8 cellular contexts compared by ENCODE assay signal in genomic region chr14:80850197-80850814, GRCh38.
DNase-seq lines count a peak whose midpoint lies in the region; ATAC-seq and TF ChIP-seq lines count a peak whose summit lies in the region.

No MANE protein-coding gene starts in this region.

- H3K4me1 Mint-ChIP-seq in activated naive CD4-positive, alpha-beta T cell treated with anti-CD3 and anti-CD28 coated beads, Interleukin-2, amount 10 ng/mL, durations not matched to agents 7 days and 5 days, result no peaks in the 10 kb centered on the region

- POLR2A ChIA-PET in GM10248 (lab: Yijun Ruan, JAX), result no interaction called here

- H3K9me3 Mint-ChIP-seq in activated naive CD4-positive, alpha-beta T cell treated with anti-CD3 and anti-CD28 coated beads, Interleukin-2, amount 10 ng/mL, durations not matched to agents 7 days and 5 days, result no peaks in the 10 kb centered on the region

- no peak overlapping the region for H3K27ac ChIP-seq in 22Rv1

- no peak overlapping the region for H3K27ac Mint-ChIP-seq in activated naive CD4-positive, alpha-beta T cell treated with anti-CD3 and anti-CD28 coated beads, Interleukin-2, amount 10 ng/mL, durations not matched to agents 7 days and 5 days

- no peaks in the 10 kb centered on the region for H3K27me3 Mint-ChIP-seq in activated naive CD4-positive, alpha-beta T cell treated with anti-CD3 and anti-CD28 coated beads, Interleukin-2, amount 10 ng/mL, durations not matched to agents 7 days and 5 days

- H3K4me3 Mint-ChIP-seq in activated naive CD4-positive, alpha-beta T cell treated with anti-CD3 and anti-CD28 coated beads, Interleukin-2, amount 10 ng/mL, durations not matched to agents 7 days and 5 days, result no peak overlapping the region

- peak; percentile 84 for ATAC-seq in SK-N-SH treated with all-trans-retinoic acid at 6 μM for 48 hours

- DNase-seq in GM10248 (ENCODE audit: extremely low spot score), result peak; percentile 7
- peak; percentile 20 for DNase-seq in HS-5 (ENCODE audit: low read depth)
- DNase-seq in globus pallidus (ENCODE audit: low spot score), result peak; percentile 36
- peak; percentile 29 for DNase-seq in stromal cell of bone marrow (ENCODE audit: low read depth)
- DNase-seq in activated naive CD4-positive, alpha-beta T cell treated with anti-CD3 and anti-CD28 coated beads, Interleukin-2, amount 10 ng/mL, durations not matched to agents 7 days and 5 days, result no peak
- no peak for DNase-seq in NCI-H774 (lab: John Stamatoyannopoulos, UW)

- TF ChIP-seq CTCF in 22Rv1 (IDR thresholded peaks at IDR 0.05) (peak; percentile 71), GM10248 (IDR thresholded peaks at IDR 0.05; ENCODE audit: control extremely low read depth, extremely low read depth, low read depth, missing control alignments) (peak; percentile 48)

- CTCF ChIA-PET in GM10248 (lab: Yijun Ruan, JAX), result interaction anchor here (0.7 to 3.2 kb wide), 15 partner anchors 8 to 1916 kb away, joined by 3 to 15 read pairs (median 4); no protein-coding TSS in a partner anchor
- CTCF ChIA-PET in activated naive CD4-positive, alpha-beta T cell treated with anti-CD3 and anti-CD28 coated beads, Interleukin-2, amount 10 ng/mL, durations not matched to agents 7 days and 5 days (lab: Charles Lee), result interaction anchor here (0.9 to 1.5 kb wide), 4 partner anchors 53 to 648 kb away, joined by 3 to 7 read pairs (median 4); no protein-coding TSS in a partner anchor

- H3K36me3 Mint-ChIP-seq in activated naive CD4-positive, alpha-beta T cell treated with anti-CD3 and anti-CD28 coated beads, Interleukin-2, amount 10 ng/mL, durations not matched to agents 7 days and 5 days, result no peaks in the 10 kb centered on the region

TF ChIP-seq in SK-N-SH treated with all-trans-retinoic acid at 6 μM for 48 hours, 23 proteins besides CTCF, POLR2A, EP300 and RAD21:
- no peak for TF ChIP-seq PPARA (CRISPR knock-in tag; IDR thresholded peaks at IDR 0.05; ENCODE audit: borderline replicate concordance)
- TF ChIP-seq TCF4 (CRISPR knock-in tag; IDR thresholded peaks at IDR 0.05; ENCODE audit: borderline replicate concordance), result no peak
- TF ChIP-seq PATZ1 (CRISPR knock-in tag; IDR thresholded peaks at IDR 0.05; ENCODE audit: borderline replicate concordance), result no peak
- no peak for TF ChIP-seq BACH2 (CRISPR knock-in tag; IDR thresholded peaks at IDR 0.05; ENCODE audit: borderline replicate concordance)
- TF ChIP-seq OSR1 (CRISPR knock-in tag; IDR thresholded peaks at IDR 0.05), result no peak
- no peak for TF ChIP-seq ZFP30 (CRISPR knock-in tag; IDR thresholded peaks at IDR 0.05)
- TF ChIP-seq GLIS3 (CRISPR knock-in tag; IDR thresholded peaks at IDR 0.05), result no peak
- no peak for TF ChIP-seq ZNF70 (CRISPR knock-in tag; IDR thresholded peaks at IDR 0.05)
- TF ChIP-seq ZFP3 (CRISPR knock-in tag; IDR thresholded peaks at IDR 0.05), result no peak
- TF ChIP-seq POU6F1 (CRISPR knock-in tag; IDR thresholded peaks at IDR 0.05; ENCODE audit: borderline replicate concordance, low read depth), result no peak
- no peak for TF ChIP-seq CSDC2 (CRISPR knock-in tag; IDR thresholded peaks at IDR 0.05)
- no peak for TF ChIP-seq SNAI2 (CRISPR knock-in tag; IDR thresholded peaks at IDR 0.05)
- no peak for TF ChIP-seq ESRRG (CRISPR knock-in tag; IDR thresholded peaks at IDR 0.05)

Comparison
In these comparisons a context has a peak if more than half of its experiments do, and no peak if none do; other contexts are left out.
1. DNase-seq: peak in GM10248 (single experiment), HS-5 (single experiment), globus pallidus (single experiment) and stromal cell of bone marrow (single experiment); none in activated naive CD4-positive, alpha-beta T cell treated with anti-CD3 and anti-CD28 coated beads, Interleukin-2, amount 10 ng/mL, durations not matched to agents 7 days and 5 days (single experiment) and NCI-H774 (single experiment).